14 cellular contexts compared by ENCODE assay signal in genomic region chr10:3109633-3110032, GRCh38. TPM values are rescaled to one million over a fixed set of nuclear protein-coding genes. Genes with fewer than 3 reads are reported as not detected.
DNase-seq lines count a peak whose midpoint lies in the region; ATAC-seq and TF ChIP-seq lines count a peak whose summit lies in the region.
"Had no signal": no experiment of that assay in that cellular context is flagged by ENCODE, and none has a peak within 500 bp of the region (broad histone marks: within the 10 kb centered on the region; RNA-seq: fewer than 3 reads in every experiment).

No MANE protein-coding gene starts in this region.

- no peaks in the 10 kb centered on the region for H4K20me1 ChIP-seq in neural progenitor cell (ENCODE audit: low read depth)

- CTCF ChIA-PET in RWPE1 (lab: Yijun Ruan, JAX) = no interaction called here

- H3K9me3 Mint-ChIP-seq in neural progenitor cell = no peaks in the 10 kb centered on the region
- no peaks in the 10 kb centered on the region for H3K9me3 Mint-ChIP-seq in stimulated activated naive CD8-positive, alpha-beta T cell treated with anti-CD3 and anti-CD28 coated beads, Interleukin-15, amount 100 ng/mL, for 72 hours
- H3K9me3 Mint-ChIP-seq: CD14-positive monocyte; CD8-positive, alpha-beta T cell had no signal

- peaks cover 3% of the 10 kb centered on the region for H3F3A ChIP-seq in neural progenitor cell (ENCODE audit: low read depth)

- POLR2A ChIA-PET in RWPE1 (lab: Yijun Ruan, JAX; ENCODE audit: low non-redundant PET) = no interaction called here

- peak overlapping the region; percentile 27 for H3K27ac ChIP-seq in left ventricle myocardium inferior (replicated peaks)
- peak overlapping the region; percentile 98 for H3K27ac ChIP-seq in RWPE1
- no peak overlapping the region for H3K27ac ChIP-seq in neural progenitor cell
- H3K27ac ChIP-seq: GM23248, HL-60 had no signal

- H3K4me3 ChIP-seq in left ventricle myocardium inferior (no peak overlapping the region), neural progenitor cell (no peak overlapping the region)
- H3K4me3 ChIP-seq: GM12878, GM23248 had no signal

- intact Hi-C loops in left ventricle myocardium inferior (cut with micrococcal nuclease) = no loop called here
- intact Hi-C loops in left cardiac atrium (cut with DNase I) = no loop called here

- peaks cover 11% of the 10 kb centered on the region for H3K36me3 Mint-ChIP-seq in neural progenitor cell

- peak overlapping the region; percentile 36 for H3K27ac Mint-ChIP-seq in neural progenitor cell
- no peak overlapping the region for H3K27ac Mint-ChIP-seq in stimulated activated naive CD8-positive, alpha-beta T cell treated with anti-CD3 and anti-CD28 coated beads, Interleukin-15, amount 100 ng/mL, for 72 hours
- H3K27ac Mint-ChIP-seq: CD8-positive, alpha-beta T cell had no signal

- ATAC-seq in left cardiac atrium (no peak), HG03460 (IDR thresholded peaks at IDR 0.05; ENCODE audit: unreplicated experiment) (no peak)
- ATAC-seq in stimulated activated naive CD8-positive, alpha-beta T cell treated with anti-CD3 and anti-CD28 coated beads, Interleukin-15, amount 100 ng/mL, for 72 hours = peak; percentile 33
- ATAC-seq: CD8-positive, alpha-beta T cell; GM12878; HCT116 had no signal

- no peak overlapping the region for H3K4me3 Mint-ChIP-seq in neural progenitor cell
- no peak overlapping the region for H3K4me3 Mint-ChIP-seq in stimulated activated naive CD8-positive, alpha-beta T cell treated with anti-CD3 and anti-CD28 coated beads, Interleukin-15, amount 100 ng/mL, for 72 hours
- H3K4me3 Mint-ChIP-seq: CD14-positive monocyte; CD8-positive, alpha-beta T cell had no signal

- no peak overlapping the region for H3K9ac ChIP-seq in neural progenitor cell
- H3K9ac ChIP-seq: GM23248 had no signal

- H3K27me3 ChIP-seq in left ventricle myocardium inferior (ENCODE audit: low read depth) = no peaks in the 10 kb centered on the region
- no peaks in the 10 kb centered on the region for H3K27me3 ChIP-seq in neural progenitor cell

- DNase-seq in left ventricle myocardium inferior (no peak), left cardiac atrium (no peak), RWPE1 (ENCODE audit: low spot score) (no peak), neural progenitor cell (ENCODE audit: low spot score) (no peak), NCI-H1417 (lab: John Stamatoyannopoulos, UW) (no peak)
- no peak for DNase-seq in stimulated activated naive CD8-positive, alpha-beta T cell treated with anti-CD3 and anti-CD28 coated beads, Interleukin-15, amount 100 ng/mL, for 72 hours
- DNase-seq: Caco-2; CD8-positive, alpha-beta T cell; GM23248 had no signal

- H3K36me3 ChIP-seq in left ventricle myocardium inferior = peaks cover 54% of the 10 kb centered on the region
- no peaks in the 10 kb centered on the region for H3K36me3 ChIP-seq in neural progenitor cell

- no peaks in the 10 kb centered on the region for H3K79me2 ChIP-seq in neural progenitor cell (ENCODE audit: low read depth)

- H2AFZ ChIP-seq in neural progenitor cell (replicated peaks) = no peak overlapping the region
- H2AFZ ChIP-seq: GM23248 had no signal

- H3K27me3 Mint-ChIP-seq in neural progenitor cell (ENCODE audit: insufficient read depth, low read depth) = peaks cover 10% of the 10 kb centered on the region
- no peaks in the 10 kb centered on the region for H3K27me3 Mint-ChIP-seq in stimulated activated naive CD8-positive, alpha-beta T cell treated with anti-CD3 and anti-CD28 coated beads, Interleukin-15, amount 100 ng/mL, for 72 hours

- no peak overlapping the region for H3K4me2 ChIP-seq in neural progenitor cell

- H3K9me3 ChIP-seq in left ventricle myocardium inferior (replicated peaks) (no peaks in the 10 kb centered on the region), neural progenitor cell (ENCODE audit: low read depth) (no peaks in the 10 kb centered on the region)
- H3K9me3 ChIP-seq: Caco-2 had no signal

- H3K4me1 Mint-ChIP-seq in neural progenitor cell = peaks cover 27% of the 10 kb centered on the region
- no peaks in the 10 kb centered on the region for H3K4me1 Mint-ChIP-seq in stimulated activated naive CD8-positive, alpha-beta T cell treated with anti-CD3 and anti-CD28 coated beads, Interleukin-15, amount 100 ng/mL, for 72 hours
- H3K4me1 Mint-ChIP-seq: CD14-positive monocyte had no signal

- no peak for TF ChIP-seq CTCF in left ventricle myocardium inferior (IDR thresholded peaks at IDR 0.05; ENCODE audit: borderline replicate concordance)
- no peak for TF ChIP-seq CTCF in RWPE1 (conservative IDR thresholded peaks at IDR 0.05; ENCODE audit: low read depth)
- no peak for TF ChIP-seq CTCF in neural progenitor cell (IDR thresholded peaks at IDR 0.05)

- H3K4me1 ChIP-seq in left ventricle myocardium inferior = peaks cover 54% of the 10 kb centered on the region
- no peaks in the 10 kb centered on the region for H3K4me1 ChIP-seq in neural progenitor cell
- H3K4me1 ChIP-seq: Caco-2 had no signal

RNA-seq across cellular contexts. Expression of gene PFKP, which starts 42.3 kb away (rescaled TPM):
- 206 TPM for total RNA-seq in left ventricle myocardium inferior
- total RNA-seq in left cardiac atrium = 100 to 1,000 TPM in 1 of 2 donors, 10 to 100 TPM in 1; 81.1 to 129 TPM
- total RNA-seq in neural progenitor cell (ENCODE audit: low replicate concordance) = 55.2 and 71.2 TPM in 2 replicates
